ENCODE assay signal across 9 cellular contexts in genomic region chr15:59244337-59244736, GRCh38.
DNase-seq lines count a peak whose midpoint lies in the region; ATAC-seq and TF ChIP-seq lines count a peak whose summit lies in the region.
"Had no signal": no experiment of that assay in that cellular context is flagged by ENCODE, and none has a peak within 500 bp of the region (broad histone marks: within the 10 kb centered on the region; RNA-seq: fewer than 3 reads in every experiment).

No MANE protein-coding gene starts in this region.

- H3K4me3 ChIP-seq in GM08714 (ENCODE audit: low read length) (peak overlapping the region; percentile 35; the same call in 1 of the 2 replicates), OCI-LY3 (ENCODE audit: low read length) (peak overlapping the region; percentile 33), MM.1S (ENCODE audit: low read length) (no peak overlapping the region)

- H3K9me2 ChIP-seq in MM.1S (replicated peaks; ENCODE audit: insufficient read depth, low read length) = no peaks in the 10 kb centered on the region

- peak overlapping the region; percentile 81 for H3K4me2 ChIP-seq in OCI-LY3 (ENCODE audit: low read length)
- H3K4me2 ChIP-seq in MM.1S (ENCODE audit: low read depth, low read length) = no peak overlapping the region

- H3K9ac ChIP-seq in OCI-LY3 (ENCODE audit: low read length) = peak overlapping the region; percentile 69; the same call in 1 of the 2 replicates
- no peak overlapping the region for H3K9ac ChIP-seq in MM.1S (ENCODE audit: low read length)

- H3K79me2 ChIP-seq in OCI-LY3 (ENCODE audit: low read length) (no peaks in the 10 kb centered on the region), MM.1S (ENCODE audit: low read length) (no peaks in the 10 kb centered on the region)

- H3K36me3 ChIP-seq in OCI-LY3 (replicated peaks; ENCODE audit: low read depth, low read length) (no peaks in the 10 kb centered on the region), MM.1S (replicated peaks; ENCODE audit: insufficient read depth, low read length) (no peaks in the 10 kb centered on the region)

- no peaks in the 10 kb centered on the region for H3K27me3 ChIP-seq in OCI-LY3 (ENCODE audit: low read depth, low read length)
- no peaks in the 10 kb centered on the region for H3K27me3 ChIP-seq in MM.1S (replicated peaks; ENCODE audit: insufficient read depth, low read length)

- H2AFZ ChIP-seq in OCI-LY3 (ENCODE audit: low read depth, low read length) = no peak overlapping the region
- no peak overlapping the region for H2AFZ ChIP-seq in MM.1S (ENCODE audit: low read length)

- ATAC-seq in GM19328 (IDR thresholded peaks at IDR 0.05; ENCODE audit: unreplicated experiment) (peak; percentile 61), HG02870 (IDR thresholded peaks at IDR 0.05; ENCODE audit: unreplicated experiment) (peak; percentile 87)
- ATAC-seq: Panc1 had no signal

- H3K9me3 ChIP-seq in OCI-LY3 (ENCODE audit: insufficient read depth, low read length) (no peaks in the 10 kb centered on the region), MM.1S (replicated peaks; ENCODE audit: insufficient read depth, low read length) (no peaks in the 10 kb centered on the region)

- no peak for TF ChIP-seq CTCF in OCI-LY3 (IDR thresholded peaks at IDR 0.05; ENCODE audit: low read depth, low read length)
- no peak for TF ChIP-seq CTCF in MM.1S (IDR thresholded peaks at IDR 0.05; ENCODE audit: low read length)

- H3K4me1 ChIP-seq in OCI-LY3 (ENCODE audit: low read length) = peaks cover 80% of the 10 kb centered on the region
- peaks cover 12% of the 10 kb centered on the region for H3K4me1 ChIP-seq in MM.1S (ENCODE audit: low read length)

- H4K20me1 ChIP-seq in OCI-LY3 (ENCODE audit: insufficient read depth, low read length) (no peaks in the 10 kb centered on the region), MM.1S (ENCODE audit: insufficient read depth, low read length) (no peaks in the 10 kb centered on the region)

- H3F3A ChIP-seq in MM.1S (ENCODE audit: insufficient read depth, low read length) = no peaks in the 10 kb centered on the region

- DNase-seq in superior temporal gyrus (ENCODE audit: extremely low spot score) (no peak), MM.1S (no peak), SIG-M5 treated with dmso at 0.1 percent for 504 hours (lab: John Stamatoyannopoulos, UW; ENCODE audit: unreplicated experiment) (no peak)
- no peak for DNase-seq in activated T-cell treated with anti-CD3 and anti-CD28 coated beads, Interleukin-2, amount 50 U/mL, for 48 hours

- H3K27ac ChIP-seq in OCI-LY3 (ENCODE audit: low read length) = peak overlapping the region; percentile 95
- H3K27ac ChIP-seq in MM.1S (ENCODE audit: low read length) = no peak overlapping the region
